8 cellular contexts compared by ENCODE assay signal in genomic region chr17:58082870-58083490, GRCh38. TPM values are rescaled to one million over a fixed set of nuclear protein-coding genes. Genes with fewer than 3 reads are reported as not detected.
DNase-seq lines count a peak whose midpoint lies in the region; ATAC-seq and TF ChIP-seq lines count a peak whose summit lies in the region.

Gene DYNLL2 (plus strand): TSS chr17:58083419. CDS start chr17:58087091, 3,672 bp downstream.

- H3K27me3 Mint-ChIP-seq in GM23338 (ENCODE audit: insufficient read depth, low read depth, poor library complexity) = peaks cover 13% of the 10 kb centered on the region
- H3K27me3 Mint-ChIP-seq in nephron (ENCODE audit: low read depth) = peaks cover 7% of the 10 kb centered on the region

- H3K27ac ChIP-seq in GM23338 (ENCODE audit: low read depth) (peak within 1 kb of the TSS; percentile 99), RWPE2 (ENCODE audit: poor library complexity, severe bottlenecking) (peak within 1 kb of the TSS; percentile 45)

- H3K36me3 Mint-ChIP-seq in GM23338 (ENCODE audit: low read depth) (peaks cover 35% of the 10 kb centered on the region), nephron (ENCODE audit: low read depth) (peaks cover 20% of the 10 kb centered on the region)

- no peaks in the 10 kb centered on the region for H3K9me3 ChIP-seq in RWPE2 (ENCODE audit: severe bottlenecking)

- H3K4me2 ChIP-seq in GM23338 = peak within 1 kb of the TSS; percentile 94

- H3K27me3 ChIP-seq in GM23338 (ENCODE audit: insufficient read depth) = no peaks in the 10 kb centered on the region
- no peaks in the 10 kb centered on the region for H3K27me3 ChIP-seq in RWPE2 (ENCODE audit: insufficient read depth, poor library complexity, severe bottlenecking)

- H3K4me1 ChIP-seq in GM23338 (ENCODE audit: insufficient read depth) (peaks cover 32% of the 10 kb centered on the region), RWPE2 (ENCODE audit: insufficient read depth, poor library complexity, severe bottlenecking) (peaks cover 11% of the 10 kb centered on the region)

- H3K4me3 ChIP-seq in GM23338 = peak within 1 kb of the TSS; percentile 90
- peak within 1 kb of the TSS; percentile 94 for H3K4me3 ChIP-seq in RWPE2 (ENCODE audit: severe bottlenecking)
- peak within 1 kb of the TSS; percentile 89 for H3K4me3 ChIP-seq in fibroblast of the aortic adventitia (ENCODE audit: low read depth, low read length)

- H3F3A ChIP-seq in GM23338 (replicated peaks; ENCODE audit: low read depth) = peaks cover 7% of the 10 kb centered on the region; the same call in 1 of the 2 replicates

- no peak for TF ChIP-seq CTCF in GM23338 (conservative IDR thresholded peaks at IDR 0.05; ENCODE audit: low read depth in 2 of 2)
- no peak for TF ChIP-seq CTCF in RWPE2 (IDR thresholded peaks at IDR 0.05; ENCODE audit: poor library complexity, severe bottlenecking)
- TF ChIP-seq CTCF in fibroblast of the aortic adventitia (IDR thresholded peaks at IDR 0.05; ENCODE audit: insufficient read depth, low read length) = no peak
- no peak for TF ChIP-seq CTCF in nephron (IDR thresholded peaks at IDR 0.05; ENCODE audit: unreplicated experiment in 3 of 3)

- H3K79me2 ChIP-seq in GM23338 (replicated peaks; ENCODE audit: insufficient read depth) = peaks cover 46% of the 10 kb centered on the region

- H3K36me3 ChIP-seq in GM23338 (ENCODE audit: insufficient read depth) = peaks cover 19% of the 10 kb centered on the region
- H3K36me3 ChIP-seq in RWPE2 (ENCODE audit: low read depth) = peaks cover 32% of the 10 kb centered on the region

- peaks cover 33% of the 10 kb centered on the region for H4K20me1 ChIP-seq in GM23338 (replicated peaks; ENCODE audit: insufficient read depth)

- peak within 1 kb of the TSS; percentile 92 for H3K4me3 Mint-ChIP-seq in GM23338
- H3K4me3 Mint-ChIP-seq in nephron = peak within 1 kb of the TSS; percentile 89 to 92 (median 89)

- no peaks in the 10 kb centered on the region for H3K9me2 ChIP-seq in GM23338 (ENCODE audit: insufficient read depth)

- ATAC-seq in GM23338 (peak; percentile 70), RWPE2 (ENCODE audit: low read depth) (peak; percentile 77)
- peak; percentile 83 for ATAC-seq in stimulated activated naive CD8-positive, alpha-beta T cell treated with anti-CD3 and anti-CD28 coated beads, Interleukin-15, Interleukin-2, amounts not matched to agents 100 U/mL and 50 U/mL, for 24 hours

- H3K4me1 Mint-ChIP-seq in GM23338 (peaks cover 49% of the 10 kb centered on the region), nephron (peaks cover 53% of the 10 kb centered on the region)

- no peaks in the 10 kb centered on the region; the same call in 2 of the 3 replicates for H3K9me3 Mint-ChIP-seq in GM23338
- H3K9me3 Mint-ChIP-seq in nephron = no peaks in the 10 kb centered on the region

- DNase-seq in DMS79 treated with DMSO at 0.1 percent for 48 hours (lab: John Stamatoyannopoulos, UW) (peak; percentile 67), GM23338 (ENCODE audit: low spot score) (peak; percentile 99), LoVo (ENCODE audit: low spot score) (peak; percentile 86), RWPE2 (ENCODE audit: low spot score) (peak; percentile 86), fibroblast of the aortic adventitia (ENCODE audit: low read depth) (peak; percentile 85)
- peak; percentile 88 for DNase-seq in activated effector memory CD4-positive, alpha-beta T cell treated with Interleukin-2 at 50 U/mL for 16 hours
- DNase-seq in stimulated activated naive CD8-positive, alpha-beta T cell treated with anti-CD3 and anti-CD28 coated beads, Interleukin-15, Interleukin-2, amounts not matched to agents 100 U/mL and 50 U/mL, for 24 hours = peak; percentile 92

- peak within 1 kb of the TSS; percentile 72; the same call in 1 of the 2 replicates for H2AFZ ChIP-seq in GM23338

- H3K27ac Mint-ChIP-seq in GM23338 (peak within 1 kb of the TSS; percentile 96), nephron (peak within 1 kb of the TSS; percentile 98 to 100 (median 99))

TF ChIP-seq in GM23338, 12 proteins besides CTCF, POLR2A, EP300 and RAD21:
- TF ChIP-seq NANOG (IDR thresholded peaks at IDR 0.05; ENCODE audit: borderline replicate concordance) (no peak; the same call in 1 of the 2 replicates), ZNF114 (CRISPR knock-in tag; IDR thresholded peaks at IDR 0.05) (peak; percentile 77; the same call in 1 of the 2 replicates), JUNB (IDR thresholded peaks at IDR 0.05; ENCODE audit: unreplicated experiment) (no peak)

RNA-seq across cellular contexts. Expression of gene DYNLL2, which starts in this region (rescaled TPM):
- total RNA-seq in GM23338 (2014; rRNA removed; shearing (Covaris generic)) = 29.0 and 30.0 TPM in 2 replicates
- polyA plus RNA-seq in GM23338 (2016; fragmentation: Nextera tagmentation; extraction: Ambion mirVana) = 5.1 and 5.5 TPM in 2 replicates
- total RNA-seq in fibroblast of the aortic adventitia (ENCODE audit: low replicate concordance) = 15.0 and 17.4 TPM in 2 replicates

Comparison
In these comparisons a context has a peak if more than half of its experiments do, and no peak if none do; other contexts are left out.
1. Peak in every context shown above with its lines: DNase-seq, ATAC-seq, H3K4me3 ChIP-seq and H3K27ac ChIP-seq.